Comparison of ENCODE assay signal across 1 cellular context in genomic region chr20:2871555-2872303, GRCh38.
TF ChIP-seq lines count a peak whose summit lies in the region.

No MANE protein-coding gene starts in this region.

TF ChIP-seq in GM23338, 12 proteins besides CTCF, POLR2A, EP300 and RAD21 (continued from another document):
- TF ChIP-seq, protein P1, sequence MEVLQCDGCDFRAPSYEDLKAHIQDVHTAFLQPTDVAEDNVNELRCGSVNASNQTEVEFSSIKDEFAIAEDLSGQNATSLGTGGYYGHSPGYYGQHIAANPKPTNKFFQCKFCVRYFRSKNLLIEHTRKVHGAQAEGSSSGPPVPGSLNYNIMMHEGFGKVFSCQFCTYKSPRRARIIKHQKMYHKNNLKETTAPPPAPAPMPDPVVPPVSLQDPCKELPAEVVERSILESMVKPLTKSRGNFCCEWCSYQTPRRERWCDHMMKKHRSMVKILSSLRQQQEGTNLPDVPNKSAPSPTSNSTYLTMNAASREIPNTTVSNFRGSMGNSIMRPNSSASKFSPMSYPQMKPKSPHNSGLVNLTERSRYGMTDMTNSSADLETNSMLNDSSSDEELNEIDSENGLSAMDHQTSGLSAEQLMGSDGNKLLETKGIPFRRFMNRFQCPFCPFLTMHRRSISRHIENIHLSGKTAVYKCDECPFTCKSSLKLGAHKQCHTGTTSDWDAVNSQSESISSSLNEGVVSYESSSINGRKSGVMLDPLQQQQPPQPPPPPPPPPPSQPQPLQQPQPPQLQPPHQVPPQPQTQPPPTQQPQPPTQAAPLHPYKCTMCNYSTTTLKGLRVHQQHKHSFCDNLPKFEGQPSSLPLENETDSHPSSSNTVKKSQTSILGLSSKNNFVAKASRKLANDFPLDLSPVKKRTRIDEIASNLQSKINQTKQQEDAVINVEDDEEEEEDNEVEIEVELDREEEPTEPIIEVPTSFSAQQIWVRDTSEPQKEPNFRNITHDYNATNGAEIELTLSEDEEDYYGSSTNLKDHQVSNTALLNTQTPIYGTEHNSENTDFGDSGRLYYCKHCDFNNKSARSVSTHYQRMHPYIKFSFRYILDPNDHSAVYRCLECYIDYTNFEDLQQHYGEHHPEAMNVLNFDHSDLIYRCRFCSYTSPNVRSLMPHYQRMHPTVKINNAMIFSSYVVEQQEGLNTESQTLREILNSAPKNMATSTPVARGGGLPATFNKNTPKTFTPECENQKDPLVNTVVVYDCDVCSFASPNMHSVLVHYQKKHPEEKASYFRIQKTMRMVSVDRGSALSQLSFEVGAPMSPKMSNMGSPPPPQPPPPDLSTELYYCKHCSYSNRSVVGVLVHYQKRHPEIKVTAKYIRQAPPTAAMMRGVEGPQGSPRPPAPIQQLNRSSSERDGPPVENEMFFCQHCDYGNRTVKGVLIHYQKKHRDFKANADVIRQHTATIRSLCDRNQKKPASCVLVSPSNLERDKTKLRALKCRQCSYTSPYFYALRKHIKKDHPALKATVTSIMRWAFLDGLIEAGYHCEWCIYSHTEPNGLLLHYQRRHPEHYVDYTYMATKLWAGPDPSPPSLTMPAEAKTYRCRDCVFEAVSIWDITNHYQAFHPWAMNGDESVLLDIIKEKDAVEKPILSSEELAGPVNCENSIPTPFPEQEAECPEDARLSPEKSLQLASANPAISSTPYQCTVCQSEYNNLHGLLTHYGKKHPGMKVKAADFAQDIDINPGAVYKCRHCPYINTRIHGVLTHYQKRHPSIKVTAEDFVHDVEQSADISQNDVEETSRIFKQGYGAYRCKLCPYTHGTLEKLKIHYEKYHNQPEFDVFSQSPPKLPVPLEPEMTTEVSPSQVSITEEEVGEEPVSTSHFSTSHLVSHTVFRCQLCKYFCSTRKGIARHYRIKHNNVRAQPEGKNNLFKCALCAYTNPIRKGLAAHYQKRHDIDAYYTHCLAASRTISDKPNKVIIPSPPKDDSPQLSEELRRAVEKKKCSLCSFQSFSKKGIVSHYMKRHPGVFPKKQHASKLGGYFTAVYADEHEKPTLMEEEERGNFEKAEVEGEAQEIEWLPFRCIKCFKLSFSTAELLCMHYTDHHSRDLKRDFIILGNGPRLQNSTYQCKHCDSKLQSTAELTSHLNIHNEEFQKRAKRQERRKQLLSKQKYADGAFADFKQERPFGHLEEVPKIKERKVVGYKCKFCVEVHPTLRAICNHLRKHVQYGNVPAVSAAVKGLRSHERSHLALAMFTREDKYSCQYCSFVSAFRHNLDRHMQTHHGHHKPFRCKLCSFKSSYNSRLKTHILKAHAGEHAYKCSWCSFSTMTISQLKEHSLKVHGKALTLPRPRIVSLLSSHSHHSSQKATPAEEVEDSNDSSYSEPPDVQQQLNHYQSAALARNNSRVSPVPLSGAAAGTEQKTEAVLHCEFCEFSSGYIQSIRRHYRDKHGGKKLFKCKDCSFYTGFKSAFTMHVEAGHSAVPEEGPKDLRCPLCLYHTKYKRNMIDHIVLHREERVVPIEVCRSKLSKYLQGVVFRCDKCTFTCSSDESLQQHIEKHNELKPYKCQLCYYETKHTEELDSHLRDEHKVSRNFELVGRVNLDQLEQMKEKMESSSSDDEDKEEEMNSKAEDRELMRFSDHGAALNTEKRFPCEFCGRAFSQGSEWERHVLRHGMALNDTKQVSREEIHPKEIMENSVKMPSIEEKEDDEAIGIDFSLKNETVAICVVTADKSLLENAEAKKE (CRISPR knock-in tag; IDR thresholded peaks at IDR 0.05): no peak
- no peak for TF ChIP-seq CREB1 (CRISPR knock-in tag; IDR thresholded peaks at IDR 0.05; ENCODE audit: low read depth)
- TF ChIP-seq ZNF114 (CRISPR knock-in tag; IDR thresholded peaks at IDR 0.05): no peak
- TF ChIP-seq ETS1 (IDR thresholded peaks at IDR 0.05): no peak
- no peak for TF ChIP-seq ZNF331 (CRISPR knock-in tag; IDR thresholded peaks at IDR 0.05; ENCODE audit: low read depth)
- TF ChIP-seq JUNB (IDR thresholded peaks at IDR 0.05; ENCODE audit: unreplicated experiment): no peak
- TF ChIP-seq POLR2AphosphoS5 (IDR thresholded peaks at IDR 0.05; ENCODE audit: low read depth): no peak
- no peak for TF ChIP-seq NANOG (IDR thresholded peaks at IDR 0.05; ENCODE audit: borderline replicate concordance)
- TF ChIP-seq REST (IDR thresholded peaks at IDR 0.05; ENCODE audit: unreplicated experiment): no peak
- TF ChIP-seq EZH2phosphoT487 (IDR thresholded peaks at IDR 0.05; ENCODE audit: unreplicated experiment): no peak
